ENCODE assay signal across 8 cellular contexts in the genomic region with DNA sequence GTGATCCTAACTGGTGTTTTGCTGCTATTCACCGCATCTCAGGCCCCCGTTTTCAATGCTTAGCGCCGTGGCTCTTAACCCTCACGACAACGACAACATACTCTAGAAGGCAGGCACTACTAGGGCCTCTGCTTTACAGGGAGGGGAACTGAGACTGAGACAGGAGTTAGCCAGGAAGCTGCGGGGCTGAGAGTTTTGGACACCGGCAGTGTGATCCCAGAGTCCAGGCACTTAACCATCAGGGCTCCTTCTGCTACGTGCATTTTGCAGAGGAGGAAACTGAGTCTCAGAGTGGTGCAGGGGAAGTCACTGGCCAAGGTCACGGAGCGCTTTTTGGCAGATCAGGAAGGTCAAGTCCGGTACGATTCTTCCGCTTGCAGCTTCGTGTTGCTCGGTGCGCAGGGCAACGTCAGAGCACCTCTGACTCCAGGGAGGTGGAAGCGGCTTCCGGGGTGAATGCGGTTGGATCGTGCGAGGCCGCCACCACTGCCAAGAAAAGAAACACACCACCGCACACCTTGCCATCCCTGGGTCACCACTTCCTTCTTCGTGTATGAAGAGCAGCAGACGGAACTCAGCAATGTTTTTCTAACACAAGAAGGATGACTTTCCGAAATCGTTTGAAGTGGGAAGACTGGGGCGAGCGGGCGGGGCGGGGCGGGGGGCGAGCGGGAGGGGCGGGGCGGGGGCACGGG.
DNase-seq lines count a peak whose midpoint lies in the region; ATAC-seq and TF ChIP-seq lines count a peak whose summit lies in the region.

No MANE protein-coding gene starts in this region.

- POLR2A ChIA-PET in CD8-positive, alpha-beta memory T cell (lab: Charles Lee): interaction anchor here (0.6 to 1.0 kb wide), 2 partner anchors 14 to 312 kb away, joined by 3 read pairs; no protein-coding TSS in a partner anchor

- H3K9me3 Mint-ChIP-seq in CD8-positive, alpha-beta memory T cell: no peaks in the 10 kb centered on the region

- TF ChIP-seq POLR2A in upper lobe of left lung (IDR thresholded peaks at IDR 0.05): peak in 1 of 4 donors; percentile 19

- H4K91ac ChIP-seq in neuronal stem cell (ENCODE audit: low read depth, low read length, poor library complexity): no peak overlapping the region

- H3K4me1 Mint-ChIP-seq in CD8-positive, alpha-beta memory T cell: peaks cover 54 to 75% (median 68%) of the 10 kb centered on the region in 3 donors

- no peak overlapping the region for H2BK120ac ChIP-seq in neuronal stem cell (ENCODE audit: low read depth, low read length)

- H3K9me3 ChIP-seq in CD8-positive, alpha-beta memory T cell (ENCODE audit: low read length): no peaks in the 10 kb centered on the region
- H3K9me3 ChIP-seq in neuronal stem cell (replicated peaks in 1 of 2; ENCODE audit: control insufficient read depth in 2 of 2, insufficient read depth in 1 of 2, low read depth in 1 of 2, low read length in 2 of 2) (no peaks in the 10 kb centered on the region), upper lobe of left lung (no peaks in the 10 kb centered on the region)

- H3K27ac ChIP-seq in CD8-positive, alpha-beta memory T cell (ENCODE audit: low read depth, low read length): no peak overlapping the region
- H3K27ac ChIP-seq in neuronal stem cell (replicated peaks; ENCODE audit: low read length) (no peak overlapping the region), upper lobe of left lung (peak overlapping the region in 1 of 4 donors; percentile 43)

- peak overlapping the region; percentile 23 for H3K4me3 ChIP-seq in CD8-positive, alpha-beta memory T cell (ENCODE audit: low read length)
- H3K4me3 ChIP-seq in H7 (ENCODE audit: insufficient read depth, low read depth, low read length) (peak overlapping the region; percentile 29), neuronal stem cell (ENCODE audit: low read length in 2 of 2) (peak overlapping the region in 1 of 2 donors; percentile 60), upper lobe of left lung (peak overlapping the region in 3 of 4 donors; percentile 23 to 33 (median 25))

- H2AFZ ChIP-seq in neuronal stem cell (ENCODE audit: low read length): peak overlapping the region; percentile 85

- H3K18ac ChIP-seq in neuronal stem cell (ENCODE audit: low read length): peak overlapping the region; percentile 87

- no peak overlapping the region for H2AK5ac ChIP-seq in neuronal stem cell (ENCODE audit: low read depth, low read length)

- peak overlapping the region; percentile 50 for H3K14ac ChIP-seq in neuronal stem cell (ENCODE audit: low read length)

- WGBS in neuronal stem cell (ENCODE audit: extremely low coverage in 2 of 2, insufficient read length in 2 of 2, insufficient replicate concordance in 1 of 2), 2 donors: no CpG with 5 or more reads among the region's 39 CpGs
- 8 to 24% methylated on average over 17 to 39 of the region's 39 CpGs for WGBS in upper lobe of left lung, 2 donors

- H3K79me1 ChIP-seq in neuronal stem cell (ENCODE audit: low read depth, low read length): no peaks in the 10 kb centered on the region

- CTCF ChIA-PET in CD8-positive, alpha-beta memory T cell (lab: Charles Lee): no interaction called here

- peak overlapping the region; percentile 34 for H3K4me2 ChIP-seq in neuronal stem cell (ENCODE audit: insufficient read depth, low read length, poor library complexity, severe bottlenecking)

- peaks cover 44% of the 10 kb centered on the region for H3K4me1 ChIP-seq in CD8-positive, alpha-beta memory T cell (ENCODE audit: insufficient read depth, low read length)
- H3K4me1 ChIP-seq in neuronal stem cell (ENCODE audit: control insufficient read depth in 2 of 2, insufficient read depth in 1 of 2, low read depth in 1 of 2, low read length in 2 of 2) (peaks cover 17 to 18% of the 10 kb centered on the region in 2 donors), upper lobe of left lung (peaks cover 5 to 25% (median 19%) of the 10 kb centered on the region in 4 donors)

- H3K27me3 ChIP-seq in CD8-positive, alpha-beta memory T cell (ENCODE audit: insufficient read depth, low read length, poor library complexity, severe bottlenecking): peaks cover 9% of the 10 kb centered on the region
- H3K27me3 ChIP-seq in H7 (ENCODE audit: control insufficient read depth, insufficient read depth, low read length) (no peaks in the 10 kb centered on the region; the same call in 1 of the 2 replicates), neuronal stem cell (ENCODE audit: control insufficient read depth in 3 of 3, insufficient read depth in 3 of 3, low read depth in 1 of 3, low read length in 3 of 3) (peaks cover 0 to 21% (median 2%) of the 10 kb centered on the region in 3 experiments), upper lobe of left lung (no peaks in the 10 kb centered on the region)

- peak; percentile 66 to 97 (median 91) for DNase-seq in CD8-positive, alpha-beta memory T cell
- DNase-seq in H7 (peak; percentile 73), SW480 (ENCODE audit: low spot score) (peak; percentile 71), neuronal stem cell (ENCODE audit: low spot score) (no peak), upper lobe of left lung (peak; percentile 71 to 72), D341Med (ENCODE audit: low spot score) (no peak), NCI-H1436 treated with DMSO at 0.1 percent for 48 hours (lab: John Stamatoyannopoulos, UW) (no peak)
- DNase-seq in activated naive CD8-positive, alpha-beta T cell treated with anti-CD3 and anti-CD28 coated beads, Interleukin-2, amount 50 U/mL, for 16 hours (ENCODE audit: low read depth, low spot score): peak; percentile 56

- no peak for TF ChIP-seq EP300 in upper lobe of left lung (IDR thresholded peaks at IDR 0.05)

- H3K27ac Mint-ChIP-seq in CD8-positive, alpha-beta memory T cell: peak overlapping the region; percentile 65 to 95 (median 89)

- H2BK5ac ChIP-seq in neuronal stem cell (ENCODE audit: low read length): no peak overlapping the region

- peak overlapping the region; percentile 66 for H2BK12ac ChIP-seq in neuronal stem cell (ENCODE audit: low read length)

- peak; percentile 51 to 66 for ATAC-seq in upper lobe of left lung (ENCODE audit: low FRiP score in 2 of 2)

- H3K4me3 Mint-ChIP-seq in CD8-positive, alpha-beta memory T cell: peak overlapping the region; percentile 1 to 92 (median 69)

- H3K36me3 Mint-ChIP-seq in CD8-positive, alpha-beta memory T cell: no peaks in the 10 kb centered on the region

- peak overlapping the region; percentile 75 for H3K9ac ChIP-seq in neuronal stem cell (ENCODE audit: low read depth, low read length, poor library complexity)

- H4K8ac ChIP-seq in neuronal stem cell (ENCODE audit: low read depth, low read length): no peak overlapping the region

- H3K36me3 ChIP-seq in CD8-positive, alpha-beta memory T cell (ENCODE audit: insufficient read depth, low read length): no peaks in the 10 kb centered on the region
- H3K36me3 ChIP-seq in H7 (replicated peaks; ENCODE audit: control insufficient read depth, insufficient read depth, low read length) (no peaks in the 10 kb centered on the region), neuronal stem cell (replicated peaks in 1 of 2; ENCODE audit: control insufficient read depth in 2 of 2, insufficient read depth in 2 of 2, low read length in 2 of 2) (no peaks in the 10 kb centered on the region), upper lobe of left lung (no peaks in the 10 kb centered on the region)

- no peak overlapping the region for H3K4ac ChIP-seq in neuronal stem cell (ENCODE audit: low read length)

- peaks cover 13 to 18% of the 10 kb centered on the region in 2 donors for H3K27me3 Mint-ChIP-seq in CD8-positive, alpha-beta memory T cell

- no peak for TF ChIP-seq CTCF in upper lobe of left lung (IDR thresholded peaks at IDR 0.05)

- H3K23ac ChIP-seq in neuronal stem cell (ENCODE audit: low read depth, low read length, poor library complexity): peak overlapping the region; percentile 1

- peak overlapping the region; percentile 39 for H2BK15ac ChIP-seq in neuronal stem cell (ENCODE audit: low read length)

Comparison
In these comparisons a context has a peak if more than half of its experiments do, and no peak if none do; other contexts are left out.
1. DNase-seq: peak in CD8-positive, alpha-beta memory T cell (5 of 5), H7 (single experiment), SW480 (single experiment), activated naive CD8-positive, alpha-beta T cell treated with anti-CD3 and anti-CD28 coated beads, Interleukin-2, amount 50 U/mL, for 16 hours (single experiment) and upper lobe of left lung (2 of 2); none in neuronal stem cell (single experiment), D341Med (single experiment) and NCI-H1436 treated with DMSO at 0.1 percent for 48 hours (single experiment).